1 cellular context compared by ENCODE assay signal in genomic region chr20:51860015-51860882, GRCh38.
TF ChIP-seq lines count a peak whose summit lies in the region.

No MANE protein-coding gene starts in this region.

TF ChIP-seq in HEK293, 187 proteins besides CTCF, POLR2A, EP300 and RAD21 (continued from another document):
- no peak for TF ChIP-seq ZNF239 (tag by site-specific recombination; IDR thresholded peaks at IDR 0.05)
- no peak for TF ChIP-seq ZNF529 (tag by site-specific recombination; IDR thresholded peaks at IDR 0.05; ENCODE audit: insufficient replicate concordance)
- TF ChIP-seq ZBTB26 (tag by site-specific recombination; optimal IDR thresholded peaks at IDR 0.05) = no peak
- TF ChIP-seq ZNF514 (tag by site-specific recombination; IDR thresholded peaks at IDR 0.05) = no peak
- TF ChIP-seq ZNF776 (tag by site-specific recombination; IDR thresholded peaks at IDR 0.05; ENCODE audit: borderline replicate concordance) = no peak
- TF ChIP-seq ZBTB17 (tag by site-specific recombination; IDR thresholded peaks at IDR 0.05) = no peak
- TF ChIP-seq TCF7L2 (IDR thresholded peaks at IDR 0.05; ENCODE audit: borderline replicate concordance, low read depth, low read length) = peak; percentile 92
- peak; percentile 74 for TF ChIP-seq ZNF629 (tag by site-specific recombination; IDR thresholded peaks at IDR 0.05)
- TF ChIP-seq ZXDB (tag by site-specific recombination; IDR thresholded peaks at IDR 0.05) = peak; percentile 75; the same call in 1 of the 2 replicates
- no peak for TF ChIP-seq ZNF660 (tag by site-specific recombination; IDR thresholded peaks at IDR 0.05)
- TF ChIP-seq ZIC2 (tag by site-specific recombination; IDR thresholded peaks at IDR 0.05) = peak; percentile 71
- no peak for TF ChIP-seq ZNF138 (tag by site-specific recombination; IDR thresholded peaks at IDR 0.05; ENCODE audit: borderline replicate concordance)
- TF ChIP-seq MZF1 (tag by site-specific recombination; IDR thresholded peaks at IDR 0.05; ENCODE audit: borderline replicate concordance) = no peak
- TF ChIP-seq ZBTB1 (tag by site-specific recombination; IDR thresholded peaks at IDR 0.05) = peak; percentile 56; the same call in 1 of the 2 replicates
- TF ChIP-seq ZNF626 (tag by site-specific recombination; IDR thresholded peaks at IDR 0.05) = no peak
- no peak for TF ChIP-seq HOXC10 (CRISPR knock-in tag; IDR thresholded peaks at IDR 0.05)
- TF ChIP-seq ZNF624 (tag by site-specific recombination; IDR thresholded peaks at IDR 0.05) = no peak
- TF ChIP-seq KLF9 (tag by site-specific recombination; IDR thresholded peaks at IDR 0.05; ENCODE audit: low read depth) = no peak
- no peak for TF ChIP-seq HOXA7 (CRISPR knock-in tag; IDR thresholded peaks at IDR 0.05; ENCODE audit: borderline replicate concordance)
- no peak for TF ChIP-seq ZNF701 (tag by site-specific recombination; IDR thresholded peaks at IDR 0.05)
- TF ChIP-seq PATZ1 (tag by site-specific recombination; IDR thresholded peaks at IDR 0.05) = no peak
- peak; percentile 71; the same call in 1 of the 2 replicates for TF ChIP-seq INSM2 (tag by site-specific recombination; IDR thresholded peaks at IDR 0.05)
- TF ChIP-seq ZNF354C (tag by site-specific recombination; IDR thresholded peaks at IDR 0.05; ENCODE audit: borderline replicate concordance, low read depth) = no peak
